ENCODE assay signal across 22 cellular contexts in genomic region chr12:94670075-94670474, GRCh38.
"Had no signal": no experiment of that assay in that cellular context is flagged by ENCODE, and none has a peak within 500 bp of the region (broad histone marks: within the 10 kb centered on the region; RNA-seq: fewer than 3 reads in every experiment).

No MANE protein-coding gene starts in this region.

- ATAC-seq: effector memory CD8-positive, alpha-beta T cell; gastrocnemius medialis; left ventricle myocardium superior; stimulated activated naive CD8-positive, alpha-beta T cell treated with anti-CD3 and anti-CD28 coated beads, Interleukin-15, Interleukin-2, amounts not matched to agents 100 U/mL and 50 U/mL, for 24 hours; T-cell had no signal

- H3K27me3 Mint-ChIP-seq: activated naive CD8-positive, alpha-beta T cell treated with anti-CD3 and anti-CD28 coated beads for 36 hours; central memory CD8-positive, alpha-beta T cell had no signal

- H3K27ac Mint-ChIP-seq: activated naive CD8-positive, alpha-beta T cell treated with anti-CD3 and anti-CD28 coated beads for 36 hours; activated T-cell treated with anti-CD3 and anti-CD28 coated beads, Interleukin-2, amount 50 U/mL, for 24 hours; activated T-helper 2 cell treated with anti-CD3 and anti-CD28 coated beads, Interferon-gamma antibody, Interleukin-2, Interleukin-4, amounts not matched to agents 10 μg/mL and 5 μg/mL and 100 μg/mL, durations not matched to agents 14 hours and 24 hours and 36 hours; nephron progenitor cell; T-cell; T-helper 2 cell treated with Interferon-gamma antibody and Interleukin-4, amounts not matched to agents 5 μg/mL and 100 μg/mL, for 36 hours; WTC11 had no signal

- H3K36me3 ChIP-seq: esophagus squamous epithelium, gastrocnemius medialis, sigmoid colon had no signal

- H3K27ac ChIP-seq: dorsolateral prefrontal cortex, esophagus squamous epithelium, gastrocnemius medialis, sigmoid colon had no signal

- H3K4me3 Mint-ChIP-seq: activated naive CD8-positive, alpha-beta T cell treated with anti-CD3 and anti-CD28 coated beads for 36 hours; activated T-cell treated with anti-CD3 and anti-CD28 coated beads, Interleukin-2, amount 50 U/mL, for 24 hours; central memory CD8-positive, alpha-beta T cell; effector memory CD8-positive, alpha-beta T cell; nephron progenitor cell; T-cell; T-helper 2 cell treated with Interferon-gamma antibody and Interleukin-4, amounts not matched to agents 5 μg/mL and 100 μg/mL, for 36 hours; WTC11 had no signal

- H3K9me3 ChIP-seq: esophagus squamous epithelium, gastrocnemius medialis, sigmoid colon had no signal

- H3K27me3 ChIP-seq: dorsolateral prefrontal cortex, gastrocnemius medialis, sigmoid colon had no signal

- H3K4me3 ChIP-seq: dorsolateral prefrontal cortex, esophagus squamous epithelium, gastrocnemius medialis, sigmoid colon had no signal

- H3K4me1 ChIP-seq: sigmoid colon had no signal

- H3K4me1 Mint-ChIP-seq: activated naive CD8-positive, alpha-beta T cell treated with anti-CD3 and anti-CD28 coated beads for 36 hours had no signal

- H3K9me3 Mint-ChIP-seq: activated naive CD8-positive, alpha-beta T cell treated with anti-CD3 and anti-CD28 coated beads for 36 hours; activated T-cell treated with anti-CD3 and anti-CD28 coated beads, Interleukin-2, amount 50 U/mL, for 24 hours; activated T-helper 2 cell treated with anti-CD3 and anti-CD28 coated beads, Interferon-gamma antibody, Interleukin-2, Interleukin-4, amounts not matched to agents 10 μg/mL and 5 μg/mL and 100 μg/mL, durations not matched to agents 14 hours and 24 hours and 36 hours; central memory CD8-positive, alpha-beta T cell; effector memory CD8-positive, alpha-beta T cell; nephron progenitor cell; T-cell; T-helper 2 cell treated with Interferon-gamma antibody and Interleukin-4, amounts not matched to agents 5 μg/mL and 100 μg/mL, for 36 hours; WTC11 had no signal

- H3K36me3 Mint-ChIP-seq: activated naive CD8-positive, alpha-beta T cell treated with anti-CD3 and anti-CD28 coated beads for 36 hours; T-cell; WTC11 had no signal

- DNase-seq: activated CD8-positive, alpha-beta memory T cell treated with anti-CD3 and anti-CD28 coated beads for 24 hours; activated CD8-positive, alpha-beta memory T cell treated with anti-CD3 and anti-CD28 coated beads, Interleukin-2, amount 50 U/mL, for 4 hours; activated naive CD4-positive, alpha-beta T cell; activated naive CD8-positive, alpha-beta T cell treated with anti-CD3 and anti-CD28 coated beads for 36 hours; activated T-cell treated with anti-CD3 and anti-CD28 coated beads, Interleukin-2, amount 50 U/mL, for 24 hours; dorsolateral prefrontal cortex; effector memory CD8-positive, alpha-beta T cell; esophagus squamous epithelium; gastrocnemius medialis; hippocampal formation; left ventricle myocardium superior; nephron progenitor cell; occipital lobe; posterior cingulate gyrus; sigmoid colon; stimulated activated CD4-positive, alpha-beta T cell treated with anti-CD3 and anti-CD28 coated beads, Interleukin-4, amount 100 ng/mL, for 24 hours; stimulated activated naive CD8-positive, alpha-beta T cell treated with anti-CD3 and anti-CD28 coated beads, Interleukin-15, Interleukin-2, amounts not matched to agents 100 U/mL and 50 U/mL, for 24 hours; T-cell had no signal
